In genomic region chr6:157022022-157022740, GRCh38 we compare ENCODE assay signal across 8 cellular contexts.
DNase-seq lines count a peak whose midpoint lies in the region; ATAC-seq and TF ChIP-seq lines count a peak whose summit lies in the region.

No MANE protein-coding gene starts in this region.

- no peaks in the 10 kb centered on the region for H3K27me3 ChIP-seq in HUES64 (ENCODE audit: insufficient read depth, low read length)

- 7% methylated on average over 33 of the region's 33 CpGs for WGBS in HUES64

- H3K4me1 ChIP-seq in HUES64 (ENCODE audit: insufficient read depth, low read length) (peaks cover 36% of the 10 kb centered on the region), OCI-LY7 (ENCODE audit: insufficient read depth, low read length, poor library complexity, severe bottlenecking) (peaks cover 38% of the 10 kb centered on the region)

- peaks cover 12% of the 10 kb centered on the region; the same call in 1 of the 2 replicates for H4K20me1 ChIP-seq in OCI-LY7 (ENCODE audit: insufficient read depth, low read length)

- no peaks in the 10 kb centered on the region for H3K36me3 ChIP-seq in HUES64 (ENCODE audit: insufficient read depth, low read length)
- peaks cover 14% of the 10 kb centered on the region; the same call in 1 of the 2 replicates for H3K36me3 ChIP-seq in OCI-LY7 (ENCODE audit: insufficient read depth, low read length)

- POLR2A ChIA-PET in OCI-LY7 (lab: Charles Lee): interaction anchor here (1.1 to 1.4 kb wide), 2 partner anchors 33 to 45 kb away, joined by 4 to 6 read pairs; no protein-coding TSS in a partner anchor

- H3K9ac ChIP-seq in HUES64 (ENCODE audit: low read depth, low read length): peak overlapping the region; percentile 98

- no peak for TF ChIP-seq CTCF in OCI-LY7 (conservative IDR thresholded peaks at IDR 0.05; ENCODE audit: low read length)

- no TSS peak for BruUV-seq in OCI-LY7 (replicated peaks; lab: Mats Ljungman, UMichigan)

- CTCF ChIA-PET in OCI-LY7 (lab: Charles Lee; ENCODE audit: unreplicated experiment): no interaction called here

- H3K79me2 ChIP-seq in OCI-LY7 (ENCODE audit: insufficient read depth, low read depth, low read length): peaks cover 66% of the 10 kb centered on the region

- H3K9me3 ChIP-seq in HUES64 (ENCODE audit: insufficient read depth, low read depth, low read length) (no peaks in the 10 kb centered on the region), OCI-LY7 (ENCODE audit: low read length) (peaks cover 12% of the 10 kb centered on the region)

- peak overlapping the region; percentile 97 for H3K4me2 ChIP-seq in OCI-LY7 (ENCODE audit: low read length)

- ATAC-seq in GM21515 (IDR thresholded peaks at IDR 0.05; ENCODE audit: unreplicated experiment): peak; percentile 55

- H2AFZ ChIP-seq in OCI-LY7 (ENCODE audit: low read length): peak overlapping the region; percentile 62; the same call in 1 of the 2 replicates

- H3K27ac ChIP-seq in HUES64 (ENCODE audit: low read depth, low read length) (peak overlapping the region; percentile 98), OCI-LY7 (ENCODE audit: low read depth, low read length, poor library complexity, severe bottlenecking) (peak overlapping the region; percentile 89)

- DNase-seq in COLO829 (ENCODE audit: low spot score) (peak; percentile 89), OCI-LY7 (ENCODE audit: low spot score) (peak; percentile 88), activated T-cell treated with anti-CD3 and anti-CD28 coated beads for 4 hours (peak; percentile 74), epidermal melanocyte (ENCODE audit: insufficient read length, low spot score) (peak; percentile 91), middle frontal gyrus (ENCODE audit: extremely low spot score, low spot score) (peak; percentile 82)
- peak; percentile 75 for DNase-seq in stimulated activated CD8-positive, alpha-beta memory T cell treated with anti-CD3 and anti-CD28 coated beads, Interleukin-2, amount 100 ng/mL, for 48 hours (ENCODE audit: low read depth in 2 of 2)

- H3K9me2 ChIP-seq in OCI-LY7 (ENCODE audit: insufficient read depth, low read length): no peaks in the 10 kb centered on the region

- peak overlapping the region; percentile 94 for H3K4me3 ChIP-seq in HUES64 (ENCODE audit: low read length)
- peak overlapping the region; percentile 73 for H3K4me3 ChIP-seq in OCI-LY7 (ENCODE audit: low read depth, low read length, poor library complexity, severe bottlenecking)

- intact Hi-C loops in OCI-LY7 (cut with micrococcal nuclease; ENCODE audit: unreplicated experiment): loop anchor here (5.0 kb wide), 1 partner anchor 460 kb away; no protein-coding TSS in a partner anchor

Comparison
In these comparisons a context has a peak if more than half of its experiments do, and no peak if none do; other contexts are left out.
1. Peak in every context shown above with its lines: DNase-seq, ATAC-seq, H3K4me3 ChIP-seq and H3K27ac ChIP-seq.